Comparison of ENCODE assay signal across 13 cellular contexts in genomic region chr10:3567291-3567963, GRCh38.
DNase-seq lines count a peak whose midpoint lies in the region; ATAC-seq and TF ChIP-seq lines count a peak whose summit lies in the region.
"Had no signal": no experiment of that assay in that cellular context is flagged by ENCODE, and none has a peak within 500 bp of the region (broad histone marks: within the 10 kb centered on the region; RNA-seq: fewer than 3 reads in every experiment).

No MANE protein-coding gene starts in this region.

- peaks cover 16% of the 10 kb centered on the region for H3K4me1 Mint-ChIP-seq in CD8-positive, alpha-beta T cell (ENCODE audit: low read depth)
- H3K4me1 Mint-ChIP-seq: B cell had no signal

- H3K4me1 ChIP-seq in BLaER1 (peaks cover 32% of the 10 kb centered on the region), esophagus muscularis mucosa (peaks cover 0 to 14% (median 7%) of the 10 kb centered on the region in 4 donors), osteoblast (ENCODE audit: insufficient read depth, low read length) (no peaks in the 10 kb centered on the region)
- no peaks in the 10 kb centered on the region for H3K4me1 ChIP-seq in CD8-positive, alpha-beta T cell (ENCODE audit: insufficient read depth, low read length)
- H3K4me1 ChIP-seq: HAP-1 had no signal

- CTCF ChIA-PET in CD8-positive, alpha-beta T cell (lab: Charles Lee): no interaction called here

- H3K4me3 Mint-ChIP-seq in CD8-positive, alpha-beta T cell: no peak overlapping the region
- H3K4me3 Mint-ChIP-seq: B cell; CD4-positive, CD25-positive, alpha-beta regulatory T cell had no signal

- no peak overlapping the region for H3K9ac ChIP-seq in BLaER1
- H3K9ac ChIP-seq: GM23248 had no signal

- H3K9me3 Mint-ChIP-seq in CD8-positive, alpha-beta T cell: peaks cover 2% of the 10 kb centered on the region

- H3K4me3 ChIP-seq in BLaER1 (no peak overlapping the region), esophagus muscularis mucosa (no peak overlapping the region), osteoblast (ENCODE audit: insufficient read depth, low read length) (no peak overlapping the region)
- H3K4me3 ChIP-seq in CD8-positive, alpha-beta T cell (ENCODE audit: low read depth, low read length): no peak overlapping the region
- H3K4me3 ChIP-seq: GM23248, HAP-1 had no signal

- H3K36me3 ChIP-seq in BLaER1: no peaks in the 10 kb centered on the region
- H3K36me3 ChIP-seq in CD8-positive, alpha-beta T cell (ENCODE audit: insufficient read depth, low read length): no peaks in the 10 kb centered on the region
- no peaks in the 10 kb centered on the region for H3K36me3 ChIP-seq in esophagus muscularis mucosa
- H3K36me3 ChIP-seq in osteoblast (ENCODE audit: insufficient read depth, low read length): no peaks in the 10 kb centered on the region
- H3K36me3 ChIP-seq: HAP-1 had no signal

- DNase-seq in CD8-positive, alpha-beta T cell: no peak
- peak; percentile 70 for DNase-seq in esophagus muscularis mucosa (ENCODE audit: extremely low spot score)
- peak; percentile 69 for DNase-seq in osteoblast (ENCODE audit: insufficient read length, low spot score, missing footprints)
- no peak for DNase-seq in hepatic stellate cell (ENCODE audit: low spot score)
- DNase-seq in NCI-H510A treated with DMSO at 0.1 percent for 48 hours (lab: John Stamatoyannopoulos, UW): no peak
- DNase-seq: C1 segment of cervical spinal cord, DMS153, EL, GM23248 had no signal

- H3K27me3 ChIP-seq in BLaER1 (no peaks in the 10 kb centered on the region), esophagus muscularis mucosa (no peaks in the 10 kb centered on the region), osteoblast (ENCODE audit: insufficient read depth, low read length) (no peaks in the 10 kb centered on the region)
- H3K27me3 ChIP-seq in CD8-positive, alpha-beta T cell (ENCODE audit: insufficient read depth, low read length): no peaks in the 10 kb centered on the region

- H4K20me1 ChIP-seq in BLaER1 (no peaks in the 10 kb centered on the region), osteoblast (ENCODE audit: insufficient read depth, low read length) (no peaks in the 10 kb centered on the region)

- no peak for TF ChIP-seq CTCF in CD8-positive, alpha-beta T cell (IDR thresholded peaks at IDR 0.05)
- TF ChIP-seq CTCF in esophagus muscularis mucosa (IDR thresholded peaks at IDR 0.05): no peak
- no peak for TF ChIP-seq CTCF in osteoblast (IDR thresholded peaks at IDR 0.05; ENCODE audit: extremely low read depth, low read depth, low read length)

- POLR2A ChIA-PET in CD8-positive, alpha-beta T cell (lab: Charles Lee): interaction anchor here (1.1 kb wide), 1 partner anchor 11 kb away, joined by 3 read pairs; no protein-coding TSS in a partner anchor

- no peaks in the 10 kb centered on the region for H3K79me2 ChIP-seq in osteoblast (ENCODE audit: insufficient read depth, low read length)

- H3K9me3 ChIP-seq in BLaER1: peaks cover 19% of the 10 kb centered on the region
- H3K9me3 ChIP-seq in CD8-positive, alpha-beta T cell (ENCODE audit: low read length): no peaks in the 10 kb centered on the region
- peaks cover 0 to 4% (median 0%) of the 10 kb centered on the region in 4 donors for H3K9me3 ChIP-seq in esophagus muscularis mucosa
- H3K9me3 ChIP-seq in osteoblast (ENCODE audit: low read depth, low read length): no peaks in the 10 kb centered on the region
- H3K9me3 ChIP-seq: HAP-1 had no signal

- TF ChIP-seq EP300 in esophagus muscularis mucosa (IDR thresholded peaks at IDR 0.05): no peak

- no peak for ATAC-seq in CD8-positive, alpha-beta T cell

- no peak overlapping the region for H2AFZ ChIP-seq in osteoblast (ENCODE audit: low read length)
- H2AFZ ChIP-seq: GM23248 had no signal

- no peaks in the 10 kb centered on the region for H3K27me3 Mint-ChIP-seq in CD8-positive, alpha-beta T cell (ENCODE audit: low read depth)
- H3K27me3 Mint-ChIP-seq: B cell; CD4-positive, CD25-positive, alpha-beta regulatory T cell had no signal

- no peak for TF ChIP-seq POLR2A in esophagus muscularis mucosa (IDR thresholded peaks at IDR 0.05; ENCODE audit: low read depth)

- peak overlapping the region; percentile 6 for H3K27ac Mint-ChIP-seq in CD8-positive, alpha-beta T cell
- H3K27ac Mint-ChIP-seq: B cell had no signal

- WGBS in esophagus muscularis mucosa: 87% methylated on average over 9 of the region's 9 CpGs

- H3K27ac ChIP-seq in BLaER1 (no peak overlapping the region), esophagus muscularis mucosa (replicated peaks in 1 of 4) (no peak overlapping the region), osteoblast (ENCODE audit: low read depth, low read length) (no peak overlapping the region)
- H3K27ac ChIP-seq in CD8-positive, alpha-beta T cell (ENCODE audit: low read depth, low read length): no peak overlapping the region
- H3K27ac ChIP-seq: GM23248 had no signal

- H3K4me2 ChIP-seq in BLaER1 (peak overlapping the region; percentile 43; the same call in 1 of the 2 replicates), osteoblast (ENCODE audit: insufficient read depth, low read length) (no peak overlapping the region)

- intact Hi-C loops in CD8-positive, alpha-beta T cell (cut with DNase I, micrococcal nuclease): no loop called here
- intact Hi-C loops in esophagus muscularis mucosa (cut with DNase I): no loop called here

- no peaks in the 10 kb centered on the region for H3K36me3 Mint-ChIP-seq in CD8-positive, alpha-beta T cell
- H3K36me3 Mint-ChIP-seq: CD4-positive, CD25-positive, alpha-beta regulatory T cell had no signal

Comparison
In these comparisons a context has a peak if more than half of its experiments do, and no peak if none do; other contexts are left out.
1. DNase-seq: peak in esophagus muscularis mucosa (single experiment) and osteoblast (single experiment); none in CD8-positive, alpha-beta T cell (0 of 7), hepatic stellate cell (single experiment) and NCI-H510A treated with DMSO at 0.1 percent for 48 hours (single experiment).